10 cellular contexts compared by ENCODE assay signal in the genomic region with DNA sequence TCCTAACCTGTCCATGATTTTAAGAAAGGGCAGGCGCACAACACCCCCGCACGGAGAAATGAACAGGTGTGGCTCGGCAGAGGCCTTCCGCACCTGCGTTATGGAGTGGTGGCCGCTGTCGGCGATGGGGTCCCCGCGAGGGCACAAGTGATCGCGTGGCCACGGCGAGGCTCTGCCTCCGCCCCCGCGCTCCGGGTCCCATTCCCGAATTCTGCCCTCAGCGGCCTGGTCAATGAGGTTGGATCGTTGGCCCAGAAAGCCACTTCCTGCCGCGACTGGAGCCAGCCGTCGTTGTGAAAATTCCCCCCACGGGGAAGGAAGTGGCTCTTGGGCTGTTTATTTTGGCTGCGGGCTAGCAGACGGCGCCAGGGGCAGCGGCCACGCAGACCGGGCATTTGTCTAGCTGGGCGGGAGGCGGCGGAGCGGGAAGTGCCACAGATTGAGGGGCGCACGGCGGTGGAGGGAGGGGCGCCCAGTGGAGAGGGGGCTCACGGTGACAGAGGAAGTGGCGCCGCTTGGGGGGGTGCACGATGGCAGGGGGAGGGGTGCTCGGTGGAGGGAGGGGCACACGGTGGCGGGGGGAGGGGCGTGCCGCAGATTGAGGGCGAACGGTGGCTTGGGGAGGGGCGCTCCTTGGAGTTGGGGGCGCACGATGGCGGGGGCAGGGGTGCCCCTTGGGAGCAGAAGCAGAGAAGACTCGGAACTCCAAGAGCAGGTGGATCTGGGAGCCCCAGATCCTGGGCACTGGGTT. TPM values are rescaled to one million over a fixed set of nuclear protein-coding genes. Genes with fewer than 3 reads are reported as not detected.
DNase-seq lines count a peak whose midpoint lies in the region; ATAC-seq and FAIRE-seq lines count a peak whose summit lies in the region.
"Had no signal": no experiment of that assay in that cellular context is flagged by ENCODE, and none has a peak within 500 bp of the region (broad histone marks: within the 10 kb centered on the region; RNA-seq: fewer than 3 reads in every experiment).

No MANE protein-coding gene starts in this region.

- no peaks in the 10 kb centered on the region for H3K27me3 ChIP-seq in naive thymus-derived CD4-positive, alpha-beta T cell (ENCODE audit: control insufficient read depth in 2 of 2, insufficient read depth in 2 of 2, low read length in 2 of 2)

- peak overlapping the region; percentile 74 for H3K4me3 ChIP-seq in naive thymus-derived CD4-positive, alpha-beta T cell (ENCODE audit: low read length)

- intact Hi-C loops in naive thymus-derived CD4-positive, alpha-beta T cell (cut with micrococcal nuclease) = loop anchor here in 1 of 2 donors (1.0 to 5.0 kb wide), 2 partner anchors 25 to 315 kb away; partner anchors contain the start of genes MRC2 and TANC2

- CTCF ChIA-PET in activated CD8-positive, alpha-beta memory T cell treated with anti-CD3 and anti-CD28 coated beads, Interleukin-2, amount 10 ng/mL, durations not matched to agents 7 days and 5 days (lab: Charles Lee) = no interaction called here
- CTCF ChIA-PET in naive thymus-derived CD4-positive, alpha-beta T cell (lab: Charles Lee) = no interaction called here

- POLR2A ChIA-PET in naive thymus-derived CD4-positive, alpha-beta T cell (lab: Charles Lee) = interaction anchor here (0.6 kb wide), 1 partner anchor 18 kb away, joined by 5 read pairs; no protein-coding TSS in a partner anchor

- peaks cover 25% of the 10 kb centered on the region for H3K4me1 Mint-ChIP-seq in activated CD8-positive, alpha-beta memory T cell treated with anti-CD3 and anti-CD28 coated beads, Interleukin-2, amount 10 ng/mL, durations not matched to agents 7 days and 5 days
- peaks cover 7 to 26% (median 21%) of the 10 kb centered on the region in 7 donors for H3K4me1 Mint-ChIP-seq in naive thymus-derived CD4-positive, alpha-beta T cell

- H3K4me1 ChIP-seq in naive thymus-derived CD4-positive, alpha-beta T cell (ENCODE audit: control insufficient read depth in 2 of 2, insufficient read depth in 2 of 2, low read length in 2 of 2) = peaks cover 8 to 12% of the 10 kb centered on the region in 2 donors

- no peaks in the 10 kb centered on the region for H3K9me3 ChIP-seq in naive thymus-derived CD4-positive, alpha-beta T cell (ENCODE audit: control insufficient read depth in 2 of 3, low read length in 3 of 3)

- DNase-seq in SIG-M5 treated with dmso at 0.1 percent for 504 hours (lab: John Stamatoyannopoulos, UW; ENCODE audit: unreplicated experiment) (peak; percentile 55), SIG-M5 (lab: John Stamatoyannopoulos, UW) (no peak), NCI-H2196 treated with DMSO at 0.1 percent for 48 hours (lab: John Stamatoyannopoulos, UW; ENCODE audit: unreplicated experiment) (peak; percentile 80), fibroblast of gingiva (ENCODE audit: low read depth) (peak; percentile 81), urothelium cell line (ENCODE audit: low spot score) (peak; percentile 87), occipital lobe (lab: John Stamatoyannopoulos, UW) (no peak)
- peak; percentile 58 for DNase-seq in activated CD8-positive, alpha-beta memory T cell treated with anti-CD3 and anti-CD28 coated beads, Interleukin-2, amount 10 ng/mL, durations not matched to agents 7 days and 5 days
- peak in 7 of 9 donors; percentile 12 to 47 (median 28) for DNase-seq in naive thymus-derived CD4-positive, alpha-beta T cell

- peak; percentile 98 for FAIRE-seq in urothelium cell line (lab: Jason Lieb, UNC)
- FAIRE-seq: frontal cortex, G401.6 had no signal

- H3K9me3 Mint-ChIP-seq in activated CD8-positive, alpha-beta memory T cell treated with anti-CD3 and anti-CD28 coated beads, Interleukin-2, amount 10 ng/mL, durations not matched to agents 7 days and 5 days (ENCODE audit: low read depth) = no peaks in the 10 kb centered on the region
- H3K9me3 Mint-ChIP-seq in naive thymus-derived CD4-positive, alpha-beta T cell = no peaks in the 10 kb centered on the region

- H3K27ac ChIP-seq in naive thymus-derived CD4-positive, alpha-beta T cell (ENCODE audit: low read depth, low read length) = peak overlapping the region; percentile 32

- peak overlapping the region; percentile 52 for H3K4me3 Mint-ChIP-seq in activated CD8-positive, alpha-beta memory T cell treated with anti-CD3 and anti-CD28 coated beads, Interleukin-2, amount 10 ng/mL, durations not matched to agents 7 days and 5 days
- peak overlapping the region; percentile 71 to 95 (median 86) for H3K4me3 Mint-ChIP-seq in naive thymus-derived CD4-positive, alpha-beta T cell

- H3K27ac Mint-ChIP-seq in activated CD8-positive, alpha-beta memory T cell treated with anti-CD3 and anti-CD28 coated beads, Interleukin-2, amount 10 ng/mL, durations not matched to agents 7 days and 5 days = no peak overlapping the region
- peak overlapping the region in 8 of 9 donors; percentile 52 to 87 (median 82) for H3K27ac Mint-ChIP-seq in naive thymus-derived CD4-positive, alpha-beta T cell

- H3K36me3 Mint-ChIP-seq in activated CD8-positive, alpha-beta memory T cell treated with anti-CD3 and anti-CD28 coated beads, Interleukin-2, amount 10 ng/mL, durations not matched to agents 7 days and 5 days = peaks cover 2% of the 10 kb centered on the region
- no peaks in the 10 kb centered on the region for H3K36me3 Mint-ChIP-seq in naive thymus-derived CD4-positive, alpha-beta T cell

- H3K27me3 Mint-ChIP-seq in activated CD8-positive, alpha-beta memory T cell treated with anti-CD3 and anti-CD28 coated beads, Interleukin-2, amount 10 ng/mL, durations not matched to agents 7 days and 5 days = peaks cover 77% of the 10 kb centered on the region
- H3K27me3 Mint-ChIP-seq in naive thymus-derived CD4-positive, alpha-beta T cell = peaks cover 0 to 80% (median 0%) of the 10 kb centered on the region in 5 donors

- peaks cover 0 to 6% (median 0%) of the 10 kb centered on the region in 3 experiments for H3K36me3 ChIP-seq in naive thymus-derived CD4-positive, alpha-beta T cell (ENCODE audit: control insufficient read depth in 2 of 3, insufficient read depth in 3 of 3, low read length in 3 of 3)

- peak; percentile 14 for ATAC-seq in activated CD8-positive, alpha-beta memory T cell treated with anti-CD3 and anti-CD28 coated beads, Interleukin-2, amount 10 ng/mL, durations not matched to agents 7 days and 5 days
- ATAC-seq in naive thymus-derived CD4-positive, alpha-beta T cell = peak; percentile 20

RNA-seq across cellular contexts. Expression of gene MRC2, which starts 25.0 kb away (rescaled TPM):
- 1 to 10 TPM in 1 of 2 experiments, under 1 TPM in 1; 0.61 to 4.7 TPM for total RNA-seq in activated CD8-positive, alpha-beta memory T cell treated with anti-CD3 and anti-CD28 coated beads, Interleukin-2, amount 10 ng/mL, durations not matched to agents 7 days and 5 days
- 1 to 10 TPM in 4 of 5 experiments, under 1 TPM in 1; 0.39 to 3.4 (median 2.7) TPM for total RNA-seq in naive thymus-derived CD4-positive, alpha-beta T cell
- 1 to 10 TPM in 1 of 2 donors, under 1 TPM in 1; 0.11 to 1.0 TPM for polyA plus RNA-seq in naive thymus-derived CD4-positive, alpha-beta T cell
- total RNA-seq in occipital lobe = 26.2 TPM

Comparison
In these comparisons a context has a peak if more than half of its experiments do, and no peak if none do; other contexts are left out.
1. DNase-seq: peak in SIG-M5 treated with dmso at 0.1 percent for 504 hours (single experiment), NCI-H2196 treated with DMSO at 0.1 percent for 48 hours (single experiment), activated CD8-positive, alpha-beta memory T cell treated with anti-CD3 and anti-CD28 coated beads, Interleukin-2, amount 10 ng/mL, durations not matched to agents 7 days and 5 days (single experiment), fibroblast of gingiva (single experiment), naive thymus-derived CD4-positive, alpha-beta T cell (7 of 9) and urothelium cell line (single experiment); none in SIG-M5 (single experiment) and occipital lobe (single experiment).